9 cellular contexts compared by ENCODE assay signal in genomic region chr3:175457301-175457700, GRCh38.
"Had no signal": no experiment of that assay in that cellular context is flagged by ENCODE, and none has a peak within 500 bp of the region (broad histone marks: within the 10 kb centered on the region; RNA-seq: fewer than 3 reads in every experiment).

No MANE protein-coding gene starts in this region.

- H3K9me3 Mint-ChIP-seq: type B pancreatic cell had no signal

- H3K36me3 ChIP-seq: ascending aorta, pancreas had no signal

- H3K9me3 ChIP-seq: ascending aorta, pancreas had no signal

- H3K4me3 Mint-ChIP-seq: activated CD4-positive, alpha-beta memory T cell treated with anti-CD3 and anti-CD28 coated beads, Interleukin-2, amount 10 ng/mL, durations not matched to agents 7 days and 5 days; type B pancreatic cell had no signal

- H3K4me1 Mint-ChIP-seq: activated CD4-positive, alpha-beta memory T cell treated with anti-CD3 and anti-CD28 coated beads, Interleukin-2, amount 10 ng/mL, durations not matched to agents 7 days and 5 days had no signal

- H3K27me3 ChIP-seq: ascending aorta, pancreas had no signal

- H3K27me3 Mint-ChIP-seq: activated CD4-positive, alpha-beta memory T cell treated with anti-CD3 and anti-CD28 coated beads, Interleukin-2, amount 10 ng/mL, durations not matched to agents 7 days and 5 days; type B pancreatic cell had no signal

- H3K36me3 Mint-ChIP-seq: type B pancreatic cell had no signal

- ATAC-seq: esophagus mucosa, pancreas had no signal

- H3K4me1 ChIP-seq: ascending aorta, pancreas had no signal

- DNase-seq: activated CD4-positive, alpha-beta memory T cell treated with anti-CD3 and anti-CD28 coated beads, Interleukin-2, amount 10 ng/mL, durations not matched to agents 7 days and 5 days; activated CD4-positive, CD25-positive, alpha-beta regulatory T cell treated with anti-CD3 and anti-CD28 coated beads, Interleukin-2, amount 50 U/mL, for 72 hours; activated CD8-positive, alpha-beta memory T cell treated with anti-CD3 and anti-CD28 coated beads, Interleukin-2, amount 50 U/mL, for 4 hours; activated naive CD4-positive, alpha-beta T cell; hypothalamus; pancreas had no signal

- H3K27ac Mint-ChIP-seq: activated CD4-positive, alpha-beta memory T cell treated with anti-CD3 and anti-CD28 coated beads, Interleukin-2, amount 10 ng/mL, durations not matched to agents 7 days and 5 days; type B pancreatic cell had no signal

- H3K4me3 ChIP-seq: ascending aorta, pancreas had no signal

- H3K27ac ChIP-seq: ascending aorta, pancreas had no signal
